Comparison of ENCODE assay signal across 13 cellular contexts in genomic region chr1:185526318-185527307, GRCh38.
DNase-seq lines count a peak whose midpoint lies in the region; ATAC-seq and TF ChIP-seq lines count a peak whose summit lies in the region.
"Had no signal": no experiment of that assay in that cellular context is flagged by ENCODE, and none has a peak within 500 bp of the region (broad histone marks: within the 10 kb centered on the region; RNA-seq: fewer than 3 reads in every experiment).

No MANE protein-coding gene starts in this region.

- H3K79me2 ChIP-seq in Karpas-422 (ENCODE audit: low read length) = no peaks in the 10 kb centered on the region

- no peaks in the 10 kb centered on the region for H4K20me1 ChIP-seq in Karpas-422 (ENCODE audit: insufficient read depth, low read depth, low read length)

- POLR2A ChIA-PET in GM10248 (lab: Yijun Ruan, JAX) = no interaction called here

- H3K27ac ChIP-seq in Karpas-422 (ENCODE audit: low read length) = peak overlapping the region; percentile 77
- H3K27ac ChIP-seq: neural progenitor cell, vagina had no signal

- peak overlapping the region; percentile 34 for H3K4me3 ChIP-seq in Karpas-422 (ENCODE audit: low read length)
- H3K4me3 ChIP-seq: neural progenitor cell, vagina had no signal

- H3K4me2 ChIP-seq in Karpas-422 (ENCODE audit: low read depth, low read length, poor library complexity, severe bottlenecking) = peak overlapping the region; percentile 73
- H3K4me2 ChIP-seq: neural progenitor cell had no signal

- H3K9ac ChIP-seq in Karpas-422 (ENCODE audit: low read length) = peak overlapping the region; percentile 55
- H3K9ac ChIP-seq: neural progenitor cell had no signal

- H3K9me3 ChIP-seq in Karpas-422 (ENCODE audit: low read length) = no peaks in the 10 kb centered on the region
- H3K9me3 ChIP-seq: vagina had no signal

- no peaks in the 10 kb centered on the region for H3K27me3 ChIP-seq in Karpas-422 (ENCODE audit: low read length)
- H3K27me3 ChIP-seq: vagina had no signal

- H3K9me2 ChIP-seq in Karpas-422 (replicated peaks; ENCODE audit: insufficient read depth, low read length) = no peaks in the 10 kb centered on the region

- H2AFZ ChIP-seq in Karpas-422 (ENCODE audit: low read length) = peak overlapping the region; percentile 28
- H2AFZ ChIP-seq: neural progenitor cell had no signal

- H3K4me1 ChIP-seq in Karpas-422 (ENCODE audit: low read length) = peaks cover 27% of the 10 kb centered on the region
- H3K4me1 ChIP-seq: vagina had no signal

- peak; percentile 46 for DNase-seq in GM10248 (ENCODE audit: extremely low spot score)
- DNase-seq in Karpas-422 = peak; percentile 89
- no peak for DNase-seq in stimulated activated naive CD8-positive, alpha-beta T cell treated with anti-CD3 and anti-CD28 coated beads, Interleukin-15, Interleukin-2, amounts not matched to agents 100 U/mL and 50 U/mL, for 24 hours
- no peak for DNase-seq in NCI-H128 (lab: John Stamatoyannopoulos, UW; ENCODE audit: unreplicated experiment)
- DNase-seq in activated CD4-positive, alpha-beta T cell treated with anti-CD3 and anti-CD28 coated beads for 4 hours = no peak
- DNase-seq in dermis blood vessel endothelial cell = no peak
- DNase-seq: activated naive CD4-positive, alpha-beta T cell; effector memory CD8-positive, alpha-beta T cell; NCI-H524 treated with DMSO at 0.1 percent for 48 hours had no signal

- no peak for TF ChIP-seq CTCF in GM10248 (IDR thresholded peaks at IDR 0.05; ENCODE audit: control extremely low read depth, extremely low read depth, low read depth, missing control alignments)

- ATAC-seq in GM19395 (IDR thresholded peaks at IDR 0.05; ENCODE audit: unreplicated experiment) (peak; percentile 100), HG02884 (IDR thresholded peaks at IDR 0.05; ENCODE audit: unreplicated experiment) (peak; percentile 100)
- ATAC-seq in stimulated activated naive CD8-positive, alpha-beta T cell treated with anti-CD3 and anti-CD28 coated beads, Interleukin-15, Interleukin-2, amounts not matched to agents 100 U/mL and 50 U/mL, for 24 hours = no peak
- ATAC-seq: effector memory CD8-positive, alpha-beta T cell had no signal

- H3K36me3 ChIP-seq in Karpas-422 (ENCODE audit: insufficient read depth, low read length) = no peaks in the 10 kb centered on the region
- H3K36me3 ChIP-seq: neural progenitor cell, vagina had no signal

- CTCF ChIA-PET in GM10248 (lab: Yijun Ruan, JAX) = interaction anchor here (0.5 to 2.0 kb wide), 3 partner anchors 9 to 120 kb away, joined by 3 to 5 read pairs (median 3); no protein-coding TSS in a partner anchor

Comparison
In these comparisons a context has a peak if more than half of its experiments do, and no peak if none do; other contexts are left out.
1. DNase-seq: peak in GM10248 (single experiment) and Karpas-422 (single experiment); none in stimulated activated naive CD8-positive, alpha-beta T cell treated with anti-CD3 and anti-CD28 coated beads, Interleukin-15, Interleukin-2, amounts not matched to agents 100 U/mL and 50 U/mL, for 24 hours (single experiment), NCI-H128 (single experiment), activated CD4-positive, alpha-beta T cell treated with anti-CD3 and anti-CD28 coated beads for 4 hours (0 of 2) and dermis blood vessel endothelial cell (single experiment).